ENCODE assay signal across 34 cellular contexts in the genomic region with DNA sequence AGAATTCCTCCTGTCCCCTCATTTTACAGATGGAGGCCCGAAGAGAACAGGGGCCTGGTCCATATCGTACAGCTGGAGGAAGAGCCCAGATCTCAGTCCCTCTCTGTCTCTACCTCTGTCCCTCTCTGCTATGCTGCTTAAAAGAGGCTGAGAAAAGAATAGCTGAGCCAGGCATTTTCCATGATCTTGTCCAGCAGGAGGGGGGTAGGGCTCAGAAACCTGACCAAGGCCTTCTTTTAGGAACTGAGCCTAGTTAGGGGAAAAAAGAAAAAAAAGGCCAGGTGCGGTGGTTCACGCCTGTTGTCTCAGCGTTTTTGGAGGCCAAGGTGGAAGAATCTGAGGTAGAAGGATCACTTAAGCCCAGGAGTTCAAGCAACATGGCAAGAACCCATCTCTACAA.
"Had no signal": no experiment of that assay in that cellular context is flagged by ENCODE, and none has a peak within 500 bp of the region (broad histone marks: within the 10 kb centered on the region; RNA-seq: fewer than 3 reads in every experiment).

No MANE protein-coding gene starts in this region.

- ATAC-seq: activated CD4-positive, alpha-beta T cell treated with anti-CD3 and anti-CD28 coated beads for 36 hours; activated CD8-positive, alpha-beta memory T cell treated with anti-CD3 and anti-CD28 coated beads, Interleukin-2, amount 10 ng/mL, durations not matched to agents 7 days and 5 days; activated CD8-positive, alpha-beta T cell treated with anti-CD3 and anti-CD28 coated beads, Interleukin-2, amount 10 ng/mL, durations not matched to agents 7 days and 5 days; activated naive CD8-positive, alpha-beta T cell treated with anti-CD3 and anti-CD28 coated beads, Interleukin-2, amount 50 U/mL, for 24 hours; body of pancreas; gastroesophageal sphincter; T-helper 17 cell had no signal

- H3K9me3 Mint-ChIP-seq: activated CD4-positive, alpha-beta memory T cell treated with anti-CD3 and anti-CD28 coated beads for 36 hours; activated CD4-positive, alpha-beta T cell treated with anti-CD3 and anti-CD28 coated beads, Interleukin-2, amount 10 ng/mL, durations not matched to agents 24 days and 14 days; activated naive CD4-positive, alpha-beta T cell treated with anti-CD3 and anti-CD28 coated beads for 36 hours; activated naive CD4-positive, alpha-beta T cell treated with anti-CD3 and anti-CD28 coated beads, Interleukin-2, amount 50 U/mL, for 24 hours; activated naive CD8-positive, alpha-beta T cell treated with anti-CD3 and anti-CD28 coated beads for 36 hours; activated naive CD8-positive, alpha-beta T cell treated with anti-CD3 and anti-CD28 coated beads, Interleukin-2, amount 50 U/mL, for 24 hours; activated T-helper 1 cell treated with anti-CD3 and anti-CD28 coated beads, Interleukin-12 subunit alpha, Interleukin-12 subunit beta, Interleukin-2, Interleukin-4 antibody, amounts not matched to agents 30 ng/mL and 10 ng/mL and 1 ng/mL, durations not matched to agents 14 hours and 24 hours and 36 hours; activated T-helper 2 cell treated with anti-CD3 and anti-CD28 coated beads, Interferon-gamma antibody, Interleukin-2, Interleukin-4, amounts not matched to agents 10 μg/mL and 5 μg/mL and 100 μg/mL, durations not matched to agents 14 hours and 24 hours and 36 hours; T-helper 2 cell treated with Interferon-gamma antibody and Interleukin-4, amounts not matched to agents 5 μg/mL and 100 μg/mL, for 36 hours had no signal

- H3K4me1 Mint-ChIP-seq: activated CD4-positive, alpha-beta T cell treated with anti-CD3 and anti-CD28 coated beads for 36 hours; activated CD4-positive, alpha-beta T cell treated with anti-CD3 and anti-CD28 coated beads, Interleukin-2, amount 10 ng/mL, durations not matched to agents 24 days and 14 days; activated CD8-positive, alpha-beta memory T cell treated with anti-CD3 and anti-CD28 coated beads, Interleukin-2, amount 10 ng/mL, durations not matched to agents 7 days and 5 days; activated naive CD4-positive, alpha-beta T cell treated with anti-CD3 and anti-CD28 coated beads, Interleukin-2, amount 50 U/mL, for 24 hours; activated naive CD8-positive, alpha-beta T cell treated with anti-CD3 and anti-CD28 coated beads for 36 hours; activated naive CD8-positive, alpha-beta T cell treated with anti-CD3 and anti-CD28 coated beads, Interleukin-2, amount 50 U/mL, for 24 hours had no signal

- H3K36me3 Mint-ChIP-seq: activated CD4-positive, alpha-beta memory T cell treated with anti-CD3 and anti-CD28 coated beads for 36 hours; activated CD8-positive, alpha-beta memory T cell treated with anti-CD3 and anti-CD28 coated beads, Interleukin-2, amount 10 ng/mL, durations not matched to agents 7 days and 5 days; activated naive CD4-positive, alpha-beta T cell treated with anti-CD3 and anti-CD28 coated beads, Interleukin-2, amount 50 U/mL, for 24 hours; activated naive CD8-positive, alpha-beta T cell treated with anti-CD3 and anti-CD28 coated beads for 36 hours had no signal

- H3K27me3 Mint-ChIP-seq: activated CD4-positive, alpha-beta memory T cell treated with anti-CD3 and anti-CD28 coated beads for 36 hours; activated CD4-positive, alpha-beta T cell treated with anti-CD3 and anti-CD28 coated beads for 36 hours; activated CD4-positive, alpha-beta T cell treated with anti-CD3 and anti-CD28 coated beads, Interleukin-2, amount 10 ng/mL, durations not matched to agents 24 days and 14 days; activated CD8-positive, alpha-beta memory T cell treated with anti-CD3 and anti-CD28 coated beads, Interleukin-2, amount 10 ng/mL, durations not matched to agents 7 days and 5 days; activated naive CD4-positive, alpha-beta T cell treated with anti-CD3 and anti-CD28 coated beads, Interleukin-2, amount 50 U/mL, for 24 hours; activated naive CD8-positive, alpha-beta T cell treated with anti-CD3 and anti-CD28 coated beads for 36 hours; activated naive CD8-positive, alpha-beta T cell treated with anti-CD3 and anti-CD28 coated beads, Interleukin-2, amount 50 U/mL, for 24 hours; T-helper 17 cell had no signal

- H3K4me1 ChIP-seq: adrenal gland, body of pancreas, esophagus squamous epithelium, gastroesophageal sphincter had no signal

- H3K4me3 Mint-ChIP-seq: activated CD4-positive, alpha-beta memory T cell treated with anti-CD3 and anti-CD28 coated beads for 36 hours; activated CD4-positive, alpha-beta T cell treated with anti-CD3 and anti-CD28 coated beads for 36 hours; activated CD4-positive, alpha-beta T cell treated with anti-CD3 and anti-CD28 coated beads, Interleukin-2, amount 10 ng/mL, durations not matched to agents 24 days and 14 days; activated CD8-positive, alpha-beta memory T cell treated with anti-CD3 and anti-CD28 coated beads, Interleukin-2, amount 10 ng/mL, durations not matched to agents 7 days and 5 days; activated CD8-positive, alpha-beta T cell treated with anti-CD3 and anti-CD28 coated beads, Interleukin-2, amount 10 ng/mL, durations not matched to agents 7 days and 5 days; activated naive CD4-positive, alpha-beta T cell treated with anti-CD3 and anti-CD28 coated beads for 36 hours; activated naive CD4-positive, alpha-beta T cell treated with anti-CD3 and anti-CD28 coated beads, Interleukin-2, amount 50 U/mL, for 24 hours; activated naive CD8-positive, alpha-beta T cell treated with anti-CD3 and anti-CD28 coated beads for 36 hours; activated naive CD8-positive, alpha-beta T cell treated with anti-CD3 and anti-CD28 coated beads, Interleukin-2, amount 50 U/mL, for 24 hours; activated T-helper 1 cell treated with anti-CD3 and anti-CD28 coated beads, Interleukin-12 subunit alpha, Interleukin-12 subunit beta, Interleukin-2, Interleukin-4 antibody, amounts not matched to agents 30 ng/mL and 10 ng/mL and 1 ng/mL, durations not matched to agents 14 hours and 24 hours and 36 hours; T-helper 17 cell; T-helper 2 cell treated with Interferon-gamma antibody and Interleukin-4, amounts not matched to agents 5 μg/mL and 100 μg/mL, for 36 hours had no signal

- H3K4me3 ChIP-seq: adrenal gland, body of pancreas, esophagus squamous epithelium, gastroesophageal sphincter had no signal

- H3K9me3 ChIP-seq: adrenal gland, body of pancreas, esophagus squamous epithelium, gastroesophageal sphincter had no signal

- H3K27me3 ChIP-seq: adrenal gland, body of pancreas had no signal

- H3K36me3 ChIP-seq: adrenal gland, esophagus squamous epithelium, gastroesophageal sphincter had no signal

- DNase-seq: activated CD4-positive, alpha-beta memory T cell treated with anti-CD3 and anti-CD28 coated beads for 36 hours; activated CD4-positive, alpha-beta T cell treated with anti-CD3 and anti-CD28 coated beads for 36 hours; activated CD4-positive, alpha-beta T cell treated with anti-CD3 and anti-CD28 coated beads, Interleukin-2, amount 10 ng/mL, durations not matched to agents 24 days and 14 days; activated CD4-positive, CD25-positive, alpha-beta regulatory T cell; activated CD4-positive, CD25-positive, alpha-beta regulatory T cell treated with anti-CD3 and anti-CD28 coated beads, Interleukin-2, amount 50 U/mL, for 72 hours; activated CD8-positive, alpha-beta memory T cell treated with anti-CD3 and anti-CD28 coated beads, Interleukin-2, amount 10 ng/mL, durations not matched to agents 7 days and 5 days; activated CD8-positive, alpha-beta memory T cell treated with anti-CD3 and anti-CD28 coated beads, Interleukin-2, amount 50 U/mL, for 4 hours; activated CD8-positive, alpha-beta T cell treated with anti-CD3 and anti-CD28 coated beads, Interleukin-2, amount 10 ng/mL, durations not matched to agents 7 days and 5 days; activated effector memory CD4-positive, alpha-beta T cell treated with anti-CD3 and anti-CD28 coated beads, Interleukin-2, amount 50 U/mL, for 16 hours; activated naive CD4-positive, alpha-beta T cell treated with anti-CD3 and anti-CD28 coated beads for 36 hours; activated naive CD8-positive, alpha-beta T cell treated with anti-CD3 and anti-CD28 coated beads for 36 hours; activated naive CD8-positive, alpha-beta T cell treated with anti-CD3 and anti-CD28 coated beads, Interleukin-2, amount 50 U/mL, for 24 hours; activated T-cell treated with anti-CD3 and anti-CD28 coated beads, Interleukin-2, amount 50 U/mL, for 1 hour; activated T-cell treated with anti-CD3 and anti-CD28 coated beads, Interleukin-2, amount 50 U/mL, for 48 hours; adrenal gland; amygdala; body of pancreas; cortex of kidney; dermis blood vessel endothelial cell; effector CD4-positive, alpha-beta T cell; esophagus squamous epithelium; foreskin melanocyte; head of caudate nucleus; T-helper 17 cell; T1000 had no signal

- H3K27ac ChIP-seq: adrenal gland, body of pancreas, epithelial cell of prostate, esophagus squamous epithelium, gastroesophageal sphincter had no signal

- H3K27ac Mint-ChIP-seq: activated CD4-positive, alpha-beta memory T cell treated with anti-CD3 and anti-CD28 coated beads for 36 hours; activated CD4-positive, alpha-beta T cell treated with anti-CD3 and anti-CD28 coated beads for 36 hours; activated CD4-positive, alpha-beta T cell treated with anti-CD3 and anti-CD28 coated beads, Interleukin-2, amount 10 ng/mL, durations not matched to agents 24 days and 14 days; activated CD8-positive, alpha-beta memory T cell treated with anti-CD3 and anti-CD28 coated beads, Interleukin-2, amount 10 ng/mL, durations not matched to agents 7 days and 5 days; activated CD8-positive, alpha-beta T cell treated with anti-CD3 and anti-CD28 coated beads, Interleukin-2, amount 10 ng/mL, durations not matched to agents 7 days and 5 days; activated naive CD4-positive, alpha-beta T cell treated with anti-CD3 and anti-CD28 coated beads for 36 hours; activated naive CD4-positive, alpha-beta T cell treated with anti-CD3 and anti-CD28 coated beads, Interleukin-2, amount 50 U/mL, for 24 hours; activated naive CD8-positive, alpha-beta T cell treated with anti-CD3 and anti-CD28 coated beads for 36 hours; activated naive CD8-positive, alpha-beta T cell treated with anti-CD3 and anti-CD28 coated beads, Interleukin-2, amount 50 U/mL, for 24 hours; activated T-helper 1 cell treated with anti-CD3 and anti-CD28 coated beads, Interleukin-12 subunit alpha, Interleukin-12 subunit beta, Interleukin-2, Interleukin-4 antibody, amounts not matched to agents 30 ng/mL and 10 ng/mL and 1 ng/mL, durations not matched to agents 14 hours and 24 hours and 36 hours; activated T-helper 2 cell treated with anti-CD3 and anti-CD28 coated beads, Interferon-gamma antibody, Interleukin-2, Interleukin-4, amounts not matched to agents 10 μg/mL and 5 μg/mL and 100 μg/mL, durations not matched to agents 14 hours and 24 hours and 36 hours; T-helper 17 cell; T-helper 2 cell treated with Interferon-gamma antibody and Interleukin-4, amounts not matched to agents 5 μg/mL and 100 μg/mL, for 36 hours had no signal

- FAIRE-seq: colon, endometrium, endothelial cell of umbilical vein had no signal
